9 cellular contexts compared by ENCODE assay signal in the genomic region with DNA sequence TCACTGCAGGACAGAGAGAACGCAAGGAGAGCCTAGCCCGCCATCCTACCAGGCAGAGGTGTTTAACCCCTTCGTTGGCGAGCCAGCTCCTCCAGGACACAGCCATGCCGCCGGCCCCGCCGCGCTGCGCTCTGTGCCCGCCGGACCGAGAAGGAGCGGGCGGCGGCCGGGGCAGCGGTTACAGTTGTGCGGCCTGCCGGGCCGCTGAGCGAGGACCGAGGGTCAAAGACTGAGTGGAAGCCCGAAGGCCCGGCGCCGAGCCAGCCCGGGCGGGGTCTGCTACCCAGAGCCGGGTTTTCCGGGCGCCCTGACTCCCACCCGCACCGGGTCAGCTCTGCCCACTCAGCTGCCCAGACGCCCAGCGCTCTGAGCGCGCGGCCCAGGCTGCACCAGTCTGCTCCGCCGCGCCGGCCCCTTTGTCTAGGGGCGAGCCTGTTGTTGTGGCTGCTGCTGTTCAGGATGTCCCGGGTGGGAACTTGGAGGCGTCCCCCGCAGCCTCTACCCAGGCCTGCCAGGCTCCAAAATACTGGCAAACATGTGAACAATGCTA. TPM values are rescaled to one million over a fixed set of nuclear protein-coding genes. Genes with fewer than 3 reads are reported as not detected.
DNase-seq lines count a peak whose midpoint lies in the region; ATAC-seq and TF ChIP-seq lines count a peak whose summit lies in the region.
"Had no signal": no experiment of that assay in that cellular context is flagged by ENCODE, and none has a peak within 500 bp of the region (broad histone marks: within the 10 kb centered on the region; RNA-seq: fewer than 3 reads in every experiment).

A gene (minus strand): TSS at position 235 of the 550 bp plus-strand sequence. CDS start 129 bp downstream, at position 106.

- DNase-seq in AG04450 (ENCODE audit: low read depth, low spot score) (no peak), SK-N-SH (peak; percentile 91), Right ventricle myocardium inferior (ENCODE audit: missing footprints) (peak; percentile 63), NCI-H226 (no peak), DMS153 treated with DMSO at 0.1 percent for 48 hours (lab: John Stamatoyannopoulos, UW; ENCODE audit: unreplicated experiment) (no peak)
- no peak for DNase-seq in activated CD4-positive, alpha-beta T cell treated with anti-CD3 and anti-CD28 coated beads for 36 hours
- DNase-seq in activated effector memory CD4-positive, alpha-beta T cell treated with Interleukin-2 at 50 U/mL for 16 hours, result no peak
- DNase-seq: DND-41 had no signal

- peaks cover 2% of the 10 kb centered on the region for H3K4me1 Mint-ChIP-seq in activated CD4-positive, alpha-beta T cell treated with anti-CD3 and anti-CD28 coated beads for 36 hours

- H3K27me3 ChIP-seq in AG04450 (ENCODE audit: control insufficient read depth, insufficient read depth, low read length), result no peaks in the 10 kb centered on the region
- H3K27me3 ChIP-seq in SK-N-SH (ENCODE audit: insufficient read depth), result no peaks in the 10 kb centered on the region
- H3K27me3 ChIP-seq in neuron (ENCODE audit: insufficient read depth, low read length), result no peaks in the 10 kb centered on the region

- H3K36me3 ChIP-seq in SK-N-SH (replicated peaks in 1 of 2; ENCODE audit: control insufficient read depth in 1 of 2, insufficient read depth in 2 of 2, low read length in 1 of 2) (peaks cover 0 to 4% of the 10 kb centered on the region in 2 experiments), neuron (ENCODE audit: insufficient read depth, low read length) (no peaks in the 10 kb centered on the region)

- H3K36me3 Mint-ChIP-seq in activated CD4-positive, alpha-beta T cell treated with anti-CD3 and anti-CD28 coated beads for 36 hours (ENCODE audit: low read depth), result no peaks in the 10 kb centered on the region

- H3K27ac ChIP-seq in AG04450 (ENCODE audit: low read depth, low read length) (peak within 1 kb of the TSS; percentile 50), SK-N-SH (ENCODE audit: low read depth in 2 of 2, low read length in 1 of 2) (peak within 1 kb of the TSS; percentile 68 to 90)

- CTCF ChIA-PET in AG04450 (lab: Charles Lee) (interaction anchor here (0.6 to 1.2 kb wide), 2 partner anchors 86 to 124 kb away, joined by 3 read pairs; no protein-coding TSS in a partner anchor), SK-N-SH (lab: Yijun Ruan, JAX) (interaction anchor here (1.3 kb wide), 1 partner anchor 125 kb away, joined by 3 read pairs; no protein-coding TSS in a partner anchor)
- CTCF ChIA-PET in activated CD4-positive, alpha-beta T cell treated with anti-CD3 and anti-CD28 coated beads for 36 hours (lab: Charles Lee), result no interaction called here

- peak in 1 of 2 experiments; percentile 12; a peak in 1 of 4 replicates for TF ChIP-seq EP300 in SK-N-SH (IDR thresholded peaks at IDR 0.05; ENCODE audit: borderline replicate concordance in 1 of 2, low read depth in 1 of 2, low read length in 1 of 2)

- peak; percentile 91 for ATAC-seq in Right ventricle myocardium inferior
- no peak for ATAC-seq in activated CD4-positive, alpha-beta T cell treated with anti-CD3 and anti-CD28 coated beads for 36 hours

- no peaks in the 10 kb centered on the region for H4K20me1 ChIP-seq in SK-N-SH (ENCODE audit: insufficient read depth)

- H3F3A ChIP-seq in SK-N-SH (replicated peaks; ENCODE audit: insufficient read depth), result peaks cover 33% of the 10 kb centered on the region

- H3K4me1 ChIP-seq in SK-N-SH (ENCODE audit: control insufficient read depth in 1 of 2, insufficient read depth in 2 of 2, low read depth in 1 of 2, low read length in 1 of 2) (peaks cover 4 to 13% of the 10 kb centered on the region in 2 experiments; a peak in 3 of 4 replicates), neuron (ENCODE audit: insufficient read depth, low read length) (peaks cover 21% of the 10 kb centered on the region)

- POLR2A ChIA-PET in AG04450 (lab: Yijun Ruan, JAX), result interaction anchor here (1.3 kb wide), 1 partner anchor 17 kb away, joined by 3 read pairs; no protein-coding TSS in a partner anchor
- POLR2A ChIA-PET in SK-N-SH (lab: Yijun Ruan, JAX), result interaction anchor here (0.6 to 1.5 kb wide), 6 partner anchors 9 to 643 kb away, joined by 3 to 6 read pairs (median 4); a partner anchor contains a TSS
- POLR2A ChIA-PET in activated CD4-positive, alpha-beta T cell treated with anti-CD3 and anti-CD28 coated beads for 36 hours (lab: Charles Lee), result no interaction called here

- H3K9ac ChIP-seq in SK-N-SH, result peak within 1 kb of the TSS; percentile 90

- peak within 1 kb of the TSS; percentile 91 for H3K4me2 ChIP-seq in SK-N-SH

- H3K79me2 ChIP-seq in SK-N-SH (ENCODE audit: insufficient read depth), result peaks cover 18% of the 10 kb centered on the region; the same call in 1 of the 2 replicates

- WGBS in SK-N-SH (ENCODE audit: low lambda C conversion rate), result 8% methylated on average over 8 of the region's 47 CpGs

- peak within 1 kb of the TSS; percentile 97 for H2AFZ ChIP-seq in SK-N-SH (ENCODE audit: low read depth)
- H2AFZ ChIP-seq in neuron (ENCODE audit: low read depth, low read length), result peak within 1 kb of the TSS; percentile 97

- no peaks in the 10 kb centered on the region for H3K9me3 ChIP-seq in AG04450 (ENCODE audit: control insufficient read depth, insufficient read depth, low read length)
- H3K9me3 ChIP-seq in SK-N-SH, result no peaks in the 10 kb centered on the region
- no peaks in the 10 kb centered on the region for H3K9me3 ChIP-seq in neuron (ENCODE audit: low read length)

- peaks cover 25% of the 10 kb centered on the region for H3K27me3 Mint-ChIP-seq in activated CD4-positive, alpha-beta T cell treated with anti-CD3 and anti-CD28 coated beads for 36 hours

- TF ChIP-seq CTCF in AG04450 (IDR thresholded peaks at IDR 0.05; ENCODE audit: low read depth, low read length), result no peak
- TF ChIP-seq CTCF in SK-N-SH (IDR thresholded peaks at IDR 0.05), result no peak

- H3K4me3 ChIP-seq in AG04450 (ENCODE audit: low read depth, low read length) (peak within 1 kb of the TSS; percentile 63), SK-N-SH (ENCODE audit: low read depth in 2 of 2, low read length in 1 of 2) (peak within 1 kb of the TSS; percentile 69 to 74), neuron (ENCODE audit: low read length) (peak within 1 kb of the TSS; percentile 85)

- TF ChIP-seq RAD21 in SK-N-SH (IDR thresholded peaks at IDR 0.05; ENCODE audit: low read length), result no peak

- no peak within 1 kb of the TSS for H3K4me3 Mint-ChIP-seq in activated CD4-positive, alpha-beta T cell treated with anti-CD3 and anti-CD28 coated beads for 36 hours

- H3K27ac Mint-ChIP-seq in activated CD4-positive, alpha-beta T cell treated with anti-CD3 and anti-CD28 coated beads for 36 hours, result no peak within 1 kb of the TSS

- no peaks in the 10 kb centered on the region for H3K9me2 ChIP-seq in SK-N-SH

- H3K9me3 Mint-ChIP-seq in activated CD4-positive, alpha-beta T cell treated with anti-CD3 and anti-CD28 coated beads for 36 hours (ENCODE audit: low read depth), result no peaks in the 10 kb centered on the region

- intact Hi-C loops in Right ventricle myocardium inferior (cut with DNase I), result no loop called here
- intact Hi-C loops in activated CD4-positive, alpha-beta T cell treated with anti-CD3 and anti-CD28 coated beads for 36 hours (cut with DNase I, micrococcal nuclease), result no loop called here

TF ChIP-seq in SK-N-SH, 30 proteins besides CTCF, POLR2A, EP300 and RAD21:
- no peak for TF ChIP-seq SMC3 (IDR thresholded peaks at IDR 0.05; ENCODE audit: low read depth, low read length)
- peak; percentile 54; the same call in 1 of the 2 replicates for TF ChIP-seq YY1 (IDR thresholded peaks at IDR 0.05; ENCODE audit: low read depth)
- TF ChIP-seq, protein P1, sequence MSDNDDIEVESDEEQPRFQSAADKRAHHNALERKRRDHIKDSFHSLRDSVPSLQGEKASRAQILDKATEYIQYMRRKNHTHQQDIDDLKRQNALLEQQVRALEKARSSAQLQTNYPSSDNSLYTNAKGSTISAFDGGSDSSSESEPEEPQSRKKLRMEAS (IDR thresholded peaks at IDR 0.05; ENCODE audit: low read depth), result 0 out of 2 replicates have a peak, but pooled peaks have one; percentile 34
- no peak for TF ChIP-seq JUND (IDR thresholded peaks at IDR 0.05)
- peak; percentile 25; the same call in 1 of the 2 replicates for TF ChIP-seq MXI1 (IDR thresholded peaks at IDR 0.05; ENCODE audit: low read depth, low read length)
- TF ChIP-seq, protein P2, sequence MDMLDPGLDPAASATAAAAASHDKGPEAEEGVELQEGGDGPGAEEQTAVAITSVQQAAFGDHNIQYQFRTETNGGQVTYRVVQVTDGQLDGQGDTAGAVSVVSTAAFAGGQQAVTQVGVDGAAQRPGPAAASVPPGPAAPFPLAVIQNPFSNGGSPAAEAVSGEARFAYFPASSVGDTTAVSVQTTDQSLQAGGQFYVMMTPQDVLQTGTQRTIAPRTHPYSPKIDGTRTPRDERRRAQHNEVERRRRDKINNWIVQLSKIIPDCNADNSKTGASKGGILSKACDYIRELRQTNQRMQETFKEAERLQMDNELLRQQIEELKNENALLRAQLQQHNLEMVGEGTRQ (IDR thresholded peaks at IDR 0.05; ENCODE audit: borderline replicate concordance, low read depth, low read length), result no peak
- TF ChIP-seq, protein P3, sequence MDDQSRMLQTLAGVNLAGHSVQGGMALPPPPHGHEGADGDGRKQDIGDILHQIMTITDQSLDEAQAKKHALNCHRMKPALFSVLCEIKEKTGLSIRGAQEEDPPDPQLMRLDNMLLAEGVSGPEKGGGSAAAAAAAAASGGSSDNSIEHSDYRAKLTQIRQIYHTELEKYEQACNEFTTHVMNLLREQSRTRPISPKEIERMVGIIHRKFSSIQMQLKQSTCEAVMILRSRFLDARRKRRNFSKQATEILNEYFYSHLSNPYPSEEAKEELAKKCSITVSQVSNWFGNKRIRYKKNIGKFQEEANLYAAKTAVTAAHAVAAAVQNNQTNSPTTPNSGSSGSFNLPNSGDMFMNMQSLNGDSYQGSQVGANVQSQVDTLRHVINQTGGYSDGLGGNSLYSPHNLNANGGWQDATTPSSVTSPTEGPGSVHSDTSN (IDR thresholded peaks at IDR 0.05), result peak; percentile 9; the same call in 1 of the 2 replicates

RNA-seq across cellular contexts. Expression of the gene that starts here (rescaled TPM):
- polyA plus RNA-seq in AG04450 (2011; rRNA removed) (3.9 and 5.1 TPM in 2 replicates), SK-N-SH (2012; rRNA removed) (1.3 and 2.2 TPM in 2 replicates)
- polyA minus RNA-seq in AG04450 (2011; rRNA and poly(A)+ RNA removed), result 7.3 and 11.6 TPM in 2 replicates
- 1.0 and 1.2 TPM in 2 replicates for polyA plus RNA-seq in SK-N-SH (2012; cell fraction: cytosol; rRNA removed)
- polyA plus RNA-seq in SK-N-SH (2012; cell fraction: nucleus; rRNA removed), result 1.0 and 1.3 TPM in 2 replicates
- 1.5 TPM for total RNA-seq in Right ventricle myocardium inferior
- total RNA-seq in activated CD4-positive, alpha-beta T cell treated with anti-CD3 and anti-CD28 coated beads for 36 hours, result not detected

Comparison
In these comparisons a context has a peak if more than half of its experiments do, and no peak if none do; other contexts are left out.
1. DNase-seq: peak in SK-N-SH (single experiment) and Right ventricle myocardium inferior (single experiment); none in AG04450 (single experiment), activated CD4-positive, alpha-beta T cell treated with anti-CD3 and anti-CD28 coated beads for 36 hours (single experiment), NCI-H226 (single experiment), DMS153 treated with DMSO at 0.1 percent for 48 hours (single experiment) and activated effector memory CD4-positive, alpha-beta T cell treated with Interleukin-2 at 50 U/mL for 16 hours (single experiment).
2. Peak in every context shown above with its lines, with median percentiles within 50 percentile points of each other: H3K4me3 ChIP-seq.